In genomic region chr14:105491366-105492006, GRCh38 we compare ENCODE assay signal across 8 cellular contexts. TPM values are rescaled to one million over a fixed set of nuclear protein-coding genes. Genes with fewer than 3 reads are reported as not detected.
DNase-seq lines count a peak whose midpoint lies in the region; ATAC-seq and TF ChIP-seq lines count a peak whose summit lies in the region.

No MANE protein-coding gene starts in this region.

- H3K36me3 ChIP-seq in CD4-positive, alpha-beta memory T cell (ENCODE audit: insufficient read depth, low read length) = no peaks in the 10 kb centered on the region
- H3K36me3 ChIP-seq in HAP-1 (replicated peaks) = peaks cover 12% of the 10 kb centered on the region; the same call in 1 of the 2 replicates
- no peaks in the 10 kb centered on the region for H3K36me3 ChIP-seq in endodermal cell (ENCODE audit: control insufficient read depth, insufficient read depth, low read length)
- H3K36me3 ChIP-seq in mucosa of rectum (ENCODE audit: control insufficient read depth in 2 of 2, insufficient read depth in 2 of 2, low read length in 2 of 2) = no peaks in the 10 kb centered on the region

- TF ChIP-seq CTCF in endodermal cell (conservative IDR thresholded peaks at IDR 0.05) = no peak

- H3K9ac ChIP-seq in endodermal cell (ENCODE audit: extremely low read depth, low read length, poor library complexity, severe bottlenecking) (peak overlapping the region; percentile 59), mucosa of rectum (ENCODE audit: low read depth in 1 of 2, low read length in 2 of 2) (peak overlapping the region; percentile 47 to 84)

- H3K4me1 ChIP-seq in CD4-positive, alpha-beta memory T cell (ENCODE audit: insufficient read depth, low read length) = peaks cover 26% of the 10 kb centered on the region
- H3K4me1 ChIP-seq in HAP-1 = peaks cover 6% of the 10 kb centered on the region; the same call in 1 of the 2 replicates
- peaks cover 1% of the 10 kb centered on the region for H3K4me1 ChIP-seq in endodermal cell (ENCODE audit: control insufficient read depth, insufficient read depth, low read length)
- H3K4me1 ChIP-seq in mucosa of rectum (ENCODE audit: control insufficient read depth in 2 of 2, insufficient read depth in 2 of 2, low read length in 2 of 2) = peaks cover 25 to 29% of the 10 kb centered on the region in 2 donors

- peak; percentile 75 to 91 (median 78) for DNase-seq in CD4-positive, alpha-beta memory T cell
- DNase-seq in HAP-1 (ENCODE audit: low spot score in 2 of 2) (peak; percentile 68 to 94), NCI-H69 (lab: John Stamatoyannopoulos, UW) (peak; percentile 82), endodermal cell (peak; percentile 97)
- DNase-seq in activated CD8-positive, alpha-beta memory T cell treated with anti-CD3 and anti-CD28 coated beads for 24 hours = peak; percentile 93
- peak; percentile 75 for DNase-seq in stimulated activated CD8-positive, alpha-beta memory T cell treated with anti-CD3 and anti-CD28 coated beads, Interleukin-7, amount 100 ng/mL, for 4 hours (ENCODE audit: low read depth in 2 of 2)

- peaks cover 0 to 2% (median 0%) of the 10 kb centered on the region in 8 donors for H3K9me3 Mint-ChIP-seq in CD4-positive, alpha-beta memory T cell
- peaks cover 3% of the 10 kb centered on the region for H3K9me3 Mint-ChIP-seq in endodermal cell

- in situ Hi-C loops in HAP-1 (cut with MboI; ENCODE audit: low sequenced_read_pairs) = no loop called here

- no peak for ATAC-seq in HG03571 (IDR thresholded peaks at IDR 0.05; ENCODE audit: unreplicated experiment)

- H3K27me3 ChIP-seq in CD4-positive, alpha-beta memory T cell (ENCODE audit: insufficient read depth, low read length) = no peaks in the 10 kb centered on the region
- no peaks in the 10 kb centered on the region for H3K27me3 ChIP-seq in HAP-1 (ENCODE audit: low read depth)
- peaks cover 17% of the 10 kb centered on the region for H3K27me3 ChIP-seq in endodermal cell (ENCODE audit: control insufficient read depth, insufficient read depth, low read length, poor library complexity, severe bottlenecking)
- no peaks in the 10 kb centered on the region for H3K27me3 ChIP-seq in mucosa of rectum (ENCODE audit: control insufficient read depth in 2 of 2, insufficient read depth in 2 of 2, low read length in 2 of 2)

- H3K4me3 ChIP-seq in CD4-positive, alpha-beta memory T cell (ENCODE audit: low read length in 2 of 2) = peak overlapping the region in 1 of 2 donors; percentile 73
- peak overlapping the region; percentile 66 for H3K4me3 ChIP-seq in HAP-1
- H3K4me3 ChIP-seq in endodermal cell (ENCODE audit: low read length) = peak overlapping the region; percentile 81
- H3K4me3 ChIP-seq in mucosa of rectum (ENCODE audit: low read length in 2 of 2) = peak overlapping the region; percentile 67 to 85

- 3 to 6% methylated on average over 25 to 53 of the region's 53 CpGs for WGBS in endodermal cell (ENCODE audit: insufficient coverage in 1 of 2, insufficient read length in 1 of 2), 2 experiments

- no peaks in the 10 kb centered on the region for H3K9me3 ChIP-seq in CD4-positive, alpha-beta memory T cell (ENCODE audit: control insufficient read depth in 1 of 2, low read length in 2 of 2)
- H3K9me3 ChIP-seq in HAP-1 (no peaks in the 10 kb centered on the region), endodermal cell (ENCODE audit: control insufficient read depth, low read length) (no peaks in the 10 kb centered on the region), mucosa of rectum (ENCODE audit: control insufficient read depth in 2 of 2, low read length in 2 of 2) (no peaks in the 10 kb centered on the region)

- no peaks in the 10 kb centered on the region for H3K27me3 Mint-ChIP-seq in CD4-positive, alpha-beta memory T cell
- H3K27me3 Mint-ChIP-seq in endodermal cell (ENCODE audit: insufficient read depth) = peaks cover 24% of the 10 kb centered on the region

- POLR2A ChIA-PET in CD4-positive, alpha-beta memory T cell (lab: Charles Lee; ENCODE audit: partially characterized antibody) = interaction anchor here (0.7 to 5.9 kb wide), 11 partner anchors 9 to 690 kb away, joined by 3 to 346 read pairs (median 4); partner anchors contain the start of genes PACS2, TEX22, TMEM121 and ZBTB42

- H3K4me1 Mint-ChIP-seq in CD4-positive, alpha-beta memory T cell = peaks cover 6 to 45% (median 16%) of the 10 kb centered on the region in 4 donors
- H3K4me1 Mint-ChIP-seq in endodermal cell = peaks cover 4% of the 10 kb centered on the region

- H3K27ac Mint-ChIP-seq in CD4-positive, alpha-beta memory T cell = peak overlapping the region; percentile 90 to 96 (median 94)
- peak overlapping the region; percentile 79 for H3K27ac Mint-ChIP-seq in endodermal cell

- intact Hi-C loops in CD4-positive, alpha-beta memory T cell (cut with micrococcal nuclease) = loop anchor here (1.0 to 2.0 kb wide), 9 partner anchors 17 to 471 kb away; partner anchors contain the start of genes BRF1, CDCA4, CRIP2 and GPR132

- peak overlapping the region; percentile 82 to 89 (median 85) for H3K4me3 Mint-ChIP-seq in CD4-positive, alpha-beta memory T cell
- peak overlapping the region; percentile 64 for H3K4me3 Mint-ChIP-seq in endodermal cell

- peak overlapping the region; percentile 94 for H3K27ac ChIP-seq in CD4-positive, alpha-beta memory T cell (ENCODE audit: low read depth, low read length)
- H3K27ac ChIP-seq in endodermal cell (ENCODE audit: low read depth, low read length) = peak overlapping the region; percentile 87
- peak overlapping the region; percentile 94 to 95 for H3K27ac ChIP-seq in mucosa of rectum (ENCODE audit: low read depth in 2 of 2, low read length in 2 of 2)

- peaks cover 4 to 16% of the 10 kb centered on the region in 2 donors for H3K36me3 Mint-ChIP-seq in CD4-positive, alpha-beta memory T cell
- no peaks in the 10 kb centered on the region for H3K36me3 Mint-ChIP-seq in endodermal cell (ENCODE audit: low read depth)

- CTCF ChIA-PET in CD4-positive, alpha-beta memory T cell (lab: Charles Lee; ENCODE audit: partially characterized antibody) = interaction anchor here (1.2 to 4.5 kb wide), 2 partner anchors 10 to 120 kb away, joined by 6 to 94 read pairs; no protein-coding TSS in a partner anchor

RNA-seq across cellular contexts. Expression of gene TEDC1, which starts 0.4 kb away (rescaled TPM):
- total RNA-seq in CD4-positive, alpha-beta memory T cell = 10 to 100 TPM; 25.4 to 30.2 TPM
- 10 to 100 TPM; 10.2 to 10.4 TPM for polyA plus RNA-seq in CD4-positive, alpha-beta memory T cell
- 10 to 100 TPM in 1 of 2 donors, 1 to 10 TPM in 1; 9.1 to 23.8 TPM for total RNA-seq in endodermal cell
- polyA plus RNA-seq in endodermal cell (2013, experiment 1 of 2) = 21.3 TPM
- polyA plus RNA-seq in endodermal cell (2013, experiment 2 of 2) = 19.0 TPM

RNA-seq across cellular contexts. Expression of gene CRIP1, which starts 4.8 kb away (rescaled TPM):
- 100 to 1,000 TPM; 276 to 290 TPM for total RNA-seq in CD4-positive, alpha-beta memory T cell
- polyA plus RNA-seq in CD4-positive, alpha-beta memory T cell = 1,000 to 10,000 TPM; 1,440 to 2,028 TPM
- 10 to 100 TPM in 1 of 2 donors, 1 to 10 TPM in 1; 7.0 to 47.1 TPM for total RNA-seq in endodermal cell
- polyA plus RNA-seq in endodermal cell (2013, experiment 1 of 2) = 29.7 TPM
- polyA plus RNA-seq in endodermal cell (2013, experiment 2 of 2) = 32.3 TPM

RNA-seq across cellular contexts. Expression of gene CRIP2, which starts 16.9 kb away (rescaled TPM):
- 10 to 100 TPM; 12.1 to 13.0 TPM for total RNA-seq in CD4-positive, alpha-beta memory T cell
- polyA plus RNA-seq in CD4-positive, alpha-beta memory T cell = 100 to 1,000 TPM in 1 of 2 donors, 10 to 100 TPM in 1; 84.5 to 256 TPM
- total RNA-seq in endodermal cell = 1 to 10 TPM; 3.9 to 5.3 TPM
- 96.3 TPM for polyA plus RNA-seq in endodermal cell (2013, experiment 1 of 2)
- 93.1 TPM for polyA plus RNA-seq in endodermal cell (2013, experiment 2 of 2)

RNA-seq across cellular contexts. Expression of gene TMEM121, which starts 34.9 kb away (rescaled TPM):
- total RNA-seq in CD4-positive, alpha-beta memory T cell = 1 to 10 TPM; 5.4 to 6.3 TPM
- 1 to 10 TPM; 6.6 to 9.5 TPM for polyA plus RNA-seq in CD4-positive, alpha-beta memory T cell
- total RNA-seq in endodermal cell = 1 to 10 TPM in 1 of 2 donors, under 1 TPM in 1; 0.29 to 1.5 TPM
- polyA plus RNA-seq in endodermal cell (2013, experiment 1 of 2) = 5.8 TPM
- polyA plus RNA-seq in endodermal cell (2013, experiment 2 of 2) = 6.1 TPM

Comparison
In these comparisons a context has a peak if more than half of its experiments do, and no peak if none do; other contexts are left out.
1. RNA of gene CRIP1, which starts 4.8 kb away (total RNA-seq): 276 to 290 TPM in CD4-positive, alpha-beta memory T cell; 7.0 to 47.1 TPM in endodermal cell; every median in the first group is over 4 times any median in the second.
2. Peak in every context shown above with its lines, with median percentiles within 50 percentile points of each other: DNase-seq and H3K27ac ChIP-seq.